ENCODE assay signal across 31 cellular contexts in the genomic region with DNA sequence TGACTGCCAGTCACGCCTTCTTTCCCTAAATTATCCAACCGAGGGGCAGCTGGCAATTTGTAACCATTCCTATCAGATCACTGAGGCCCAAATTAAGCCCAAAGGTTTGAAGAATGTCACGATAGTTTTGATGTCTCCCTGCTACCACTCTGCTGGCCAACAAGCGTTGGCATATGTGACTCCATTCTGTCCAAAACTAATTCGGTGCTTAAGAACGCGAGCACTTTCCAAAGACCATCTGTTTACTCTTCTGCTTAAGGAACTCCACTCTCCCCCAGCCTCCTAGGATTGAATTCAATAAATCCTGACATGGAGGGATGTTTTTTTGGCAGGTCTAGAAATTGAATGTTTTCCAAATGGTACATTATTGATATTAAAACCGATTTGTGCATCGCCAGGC.
"Had no signal": no experiment of that assay in that cellular context is flagged by ENCODE, and none has a peak within 500 bp of the region (broad histone marks: within the 10 kb centered on the region; RNA-seq: fewer than 3 reads in every experiment).

No MANE protein-coding gene starts in this region.

- H3K9me3 ChIP-seq: adrenal gland, ascending aorta, breast epithelium, esophagus muscularis mucosa, gastrocnemius medialis had no signal

- DNase-seq: activated CD4-positive, alpha-beta memory T cell treated with anti-CD3 and anti-CD28 coated beads for 36 hours; activated CD4-positive, alpha-beta T cell treated with anti-CD3 and anti-CD28 coated beads for 36 hours; activated CD4-positive, alpha-beta T cell treated with anti-CD3 and anti-CD28 coated beads, Interleukin-2, amount 10 ng/mL, durations not matched to agents 24 days and 14 days; activated CD4-positive, CD25-positive, alpha-beta regulatory T cell; activated CD4-positive, CD25-positive, alpha-beta regulatory T cell treated with anti-CD3 and anti-CD28 coated beads, Interleukin-2, amount 50 U/mL, for 72 hours; activated CD8-positive, alpha-beta memory T cell treated with anti-CD3 and anti-CD28 coated beads, Interleukin-2, amount 10 ng/mL, durations not matched to agents 7 days and 5 days; activated CD8-positive, alpha-beta memory T cell treated with anti-CD3 and anti-CD28 coated beads, Interleukin-2, amount 50 U/mL, for 4 hours; activated CD8-positive, alpha-beta T cell treated with anti-CD3 and anti-CD28 coated beads, Interleukin-2, amount 10 ng/mL, durations not matched to agents 7 days and 5 days; activated effector memory CD4-positive, alpha-beta T cell treated with anti-CD3 and anti-CD28 coated beads, Interleukin-2, amount 50 U/mL, for 16 hours; activated naive CD4-positive, alpha-beta T cell treated with anti-CD3 and anti-CD28 coated beads for 36 hours; activated naive CD8-positive, alpha-beta T cell treated with anti-CD3 and anti-CD28 coated beads for 36 hours; activated naive CD8-positive, alpha-beta T cell treated with anti-CD3 and anti-CD28 coated beads, Interleukin-2, amount 50 U/mL, for 24 hours; activated T-cell treated with anti-CD3 and anti-CD28 coated beads, Interleukin-2, amount 50 U/mL, for 1 hour; activated T-cell treated with anti-CD3 and anti-CD28 coated beads, Interleukin-2, amount 50 U/mL, for 48 hours; adrenal gland; amygdala; central memory CD4-positive, alpha-beta T cell; cortex of kidney; dermis blood vessel endothelial cell; effector CD4-positive, alpha-beta T cell; effector memory CD8-positive, alpha-beta T cell; erythroblast; foreskin keratinocyte; gastrocnemius medialis; glutamatergic neuron; heart left ventricle; T-helper 2 cell had no signal

- H3K4me1 ChIP-seq: adrenal gland, ascending aorta, breast epithelium, esophagus muscularis mucosa, foreskin keratinocyte, gastrocnemius medialis had no signal

- H3K27me3 ChIP-seq: adrenal gland, ascending aorta, breast epithelium, cardiac muscle cell, heart left ventricle had no signal

- H3K36me3 ChIP-seq: adrenal gland, ascending aorta, breast epithelium, cardiac muscle cell, esophagus muscularis mucosa, gastrocnemius medialis, heart left ventricle had no signal

- H3K4me3 ChIP-seq: adrenal gland, ascending aorta, breast epithelium, cardiac muscle cell, esophagus muscularis mucosa, gastrocnemius medialis, heart left ventricle had no signal

- H3K27ac ChIP-seq: adrenal gland, ascending aorta, breast epithelium, cardiac muscle cell, esophagus muscularis mucosa, foreskin keratinocyte, gastrocnemius medialis, heart left ventricle had no signal
